8 cellular contexts compared by ENCODE assay signal in genomic region chr7:1412322-1413261, GRCh38. TPM values are rescaled to one million over a fixed set of nuclear protein-coding genes. Genes with fewer than 3 reads are reported as not detected.
A peak's percentile ranks its signal among the peaks of the same experiment; 100 is the strongest.
DNase-seq lines count a peak whose midpoint lies in the region; ATAC-seq and TF ChIP-seq lines count a peak whose summit lies in the region.

No MANE protein-coding gene starts in this region.

- peak overlapping the region; percentile 45 for H3K4me2 ChIP-seq in parathyroid adenoma (ENCODE audit: low read length)

- TF ChIP-seq POLR2A in tibial nerve (IDR thresholded peaks at IDR 0.05): no peak

- H3K27ac ChIP-seq in parathyroid adenoma: no peak overlapping the region
- no peak overlapping the region for H3K27ac ChIP-seq in tibial nerve

- H2AFZ ChIP-seq in parathyroid adenoma: no peak overlapping the region

- H3K4me3 ChIP-seq in parathyroid adenoma (ENCODE audit: low read depth, low read length): no peak overlapping the region
- peak overlapping the region in 1 of 4 donors; percentile 19 for H3K4me3 ChIP-seq in tibial nerve

- H3K4me1 ChIP-seq in parathyroid adenoma (no peaks in the 10 kb centered on the region), tibial nerve (peaks cover 0 to 13% (median 6%) of the 10 kb centered on the region in 4 donors)

- peak; percentile 70 for ATAC-seq in GM21529 (IDR thresholded peaks at IDR 0.05; ENCODE audit: unreplicated experiment)

- H3K79me2 ChIP-seq in parathyroid adenoma: no peaks in the 10 kb centered on the region

- H3K27me3 ChIP-seq in parathyroid adenoma (ENCODE audit: control insufficient read depth, insufficient read depth, low read length): peaks cover 2% of the 10 kb centered on the region
- H3K27me3 ChIP-seq in tibial nerve: peaks cover 0 to 70% of the 10 kb centered on the region in 2 donors

- H3K9me3 ChIP-seq in parathyroid adenoma (ENCODE audit: control insufficient read depth, low read length) (no peaks in the 10 kb centered on the region), tibial nerve (no peaks in the 10 kb centered on the region)

- TF ChIP-seq CTCF in parathyroid adenoma (IDR thresholded peaks at IDR 0.05) (peak; percentile 34), tibial nerve (IDR thresholded peaks at IDR 0.05) (peak; percentile 59 to 87 (median 76))

- H3K27ac Mint-ChIP-seq in activated naive CD4-positive, alpha-beta T cell treated with anti-CD3 and anti-CD28 coated beads, Interleukin-2, amount 10 ng/mL, durations not matched to agents 7 days and 5 days: no peak overlapping the region

- H3K36me3 Mint-ChIP-seq in activated naive CD4-positive, alpha-beta T cell treated with anti-CD3 and anti-CD28 coated beads, Interleukin-2, amount 10 ng/mL, durations not matched to agents 7 days and 5 days: no peaks in the 10 kb centered on the region

- no peaks in the 10 kb centered on the region for H3K9me3 Mint-ChIP-seq in activated naive CD4-positive, alpha-beta T cell treated with anti-CD3 and anti-CD28 coated beads, Interleukin-2, amount 10 ng/mL, durations not matched to agents 7 days and 5 days

- DNase-seq in CD1c-positive myeloid dendritic cell (ENCODE audit: extremely low spot score) (peak; percentile 96), NCI-H1105 (lab: John Stamatoyannopoulos, UW) (peak; percentile 94), SKM-1 (lab: John Stamatoyannopoulos, UW; ENCODE audit: unreplicated experiment) (peak; percentile 61), globus pallidus (ENCODE audit: low spot score) (peak; percentile 58), tibial nerve (ENCODE audit: low spot score in 2 of 2) (peak; percentile 52 to 70)
- DNase-seq in activated naive CD4-positive, alpha-beta T cell treated with anti-CD3 and anti-CD28 coated beads, Interleukin-2, amount 10 ng/mL, durations not matched to agents 7 days and 5 days: peak; percentile 88

- no peak overlapping the region for H3K4me3 Mint-ChIP-seq in activated naive CD4-positive, alpha-beta T cell treated with anti-CD3 and anti-CD28 coated beads, Interleukin-2, amount 10 ng/mL, durations not matched to agents 7 days and 5 days

- peaks cover 13% of the 10 kb centered on the region for H3K4me1 Mint-ChIP-seq in activated naive CD4-positive, alpha-beta T cell treated with anti-CD3 and anti-CD28 coated beads, Interleukin-2, amount 10 ng/mL, durations not matched to agents 7 days and 5 days

- TF ChIP-seq EP300 in tibial nerve (IDR thresholded peaks at IDR 0.05): no peak

- CTCF ChIA-PET in activated naive CD4-positive, alpha-beta T cell treated with anti-CD3 and anti-CD28 coated beads, Interleukin-2, amount 10 ng/mL, durations not matched to agents 7 days and 5 days (lab: Charles Lee): interaction anchor here (1.2 to 1.7 kb wide), 4 partner anchors 11 to 218 kb away, joined by 3 to 4 read pairs (median 4); no protein-coding TSS in a partner anchor

- no peaks in the 10 kb centered on the region for H3K36me3 ChIP-seq in parathyroid adenoma (ENCODE audit: control insufficient read depth, insufficient read depth, low read length)
- no peaks in the 10 kb centered on the region for H3K36me3 ChIP-seq in tibial nerve

- WGBS in tibial nerve, 2 donors: 14 to 21% methylated on average over 22 to 42 of the region's 65 CpGs

- H3K27me3 Mint-ChIP-seq in activated naive CD4-positive, alpha-beta T cell treated with anti-CD3 and anti-CD28 coated beads, Interleukin-2, amount 10 ng/mL, durations not matched to agents 7 days and 5 days: peaks cover 33% of the 10 kb centered on the region

- H3K9ac ChIP-seq in parathyroid adenoma: no peak overlapping the region

RNA-seq across cellular contexts. Expression of gene MICALL2, which starts 46.7 kb away (rescaled TPM):
- total RNA-seq in tibial nerve: 100 to 1,000 TPM in 2 of 4 donors, 10 to 100 TPM in 2; 67.6 to 153 (median 104) TPM
